Comparison of ENCODE assay signal across 21 cellular contexts in genomic region chr15:64289550-64289949, GRCh38.
A peak's percentile ranks its signal among the peaks of the same experiment; 100 is the strongest.
DNase-seq lines count a peak whose midpoint lies in the region; ATAC-seq, FAIRE-seq and TF ChIP-seq lines count a peak whose summit lies in the region.
"Had no signal": no experiment of that assay in that cellular context is flagged by ENCODE, and none has a peak within 500 bp of the region (broad histone marks: within the 10 kb centered on the region; RNA-seq: fewer than 3 reads in every experiment).

No MANE protein-coding gene starts in this region.

- TF ChIP-seq RAD21 in A549 (conservative IDR thresholded peaks at IDR 0.05 in 1 of 2, IDR thresholded peaks at IDR 0.05 in 1 of 2): no peak

- H3K27me3 ChIP-seq in heart left ventricle (no peaks in the 10 kb centered on the region), stomach (no peaks in the 10 kb centered on the region)
- H3K27me3 ChIP-seq: BLaER1 treated with 17β-estradiol and CSF1 and Interleukin-3, amounts not matched to agents 10 nM and 100 nM had no signal

- H3K27ac Mint-ChIP-seq in activated T-helper 1 cell treated with anti-CD3 and anti-CD28 coated beads, Interleukin-12 subunit alpha, Interleukin-12 subunit beta, Interleukin-2, Interleukin-4 antibody, amounts not matched to agents 30 ng/mL and 10 ng/mL and 1 ng/mL, durations not matched to agents 14 hours and 24 hours and 36 hours: no peak overlapping the region
- H3K27ac Mint-ChIP-seq: B cell; CD8-positive, alpha-beta T cell; HFFc6; IgD-negative memory B cell had no signal

- H3K36me3 ChIP-seq in HEK293 (ENCODE audit: control insufficient read depth in 2 of 2, insufficient read depth in 1 of 2, low read length in 2 of 2) (no peaks in the 10 kb centered on the region), heart left ventricle (no peaks in the 10 kb centered on the region), stomach (peaks cover 0 to 4% (median 0%) of the 10 kb centered on the region in 4 donors)

- H3K36me3 Mint-ChIP-seq in activated T-helper 1 cell treated with anti-CD3 and anti-CD28 coated beads, Interleukin-12 subunit alpha, Interleukin-12 subunit beta, Interleukin-2, Interleukin-4 antibody, amounts not matched to agents 30 ng/mL and 10 ng/mL and 1 ng/mL, durations not matched to agents 14 hours and 24 hours and 36 hours (ENCODE audit: low read depth): peaks cover 5% of the 10 kb centered on the region

- intact Hi-C loops in heart left ventricle (cut with DNase I): no loop called here
- intact Hi-C loops in stomach (cut with DNase I; ENCODE audit: low total_unique reads): no loop called here
- intact Hi-C loops in activated T-helper 1 cell treated with anti-CD3 and anti-CD28 coated beads, Interleukin-12 subunit alpha, Interleukin-12 subunit beta, Interleukin-2, Interleukin-4 antibody, amounts not matched to agents 30 ng/mL and 10 ng/mL and 1 ng/mL, durations not matched to agents 14 hours and 24 hours and 36 hours (cut with micrococcal nuclease): no loop called here

- no peak overlapping the region for H3K4me3 Mint-ChIP-seq in activated T-helper 1 cell treated with anti-CD3 and anti-CD28 coated beads, Interleukin-12 subunit alpha, Interleukin-12 subunit beta, Interleukin-2, Interleukin-4 antibody, amounts not matched to agents 30 ng/mL and 10 ng/mL and 1 ng/mL, durations not matched to agents 14 hours and 24 hours and 36 hours
- H3K4me3 Mint-ChIP-seq: B cell; CD8-positive, alpha-beta T cell; HFFc6; IgD-negative memory B cell had no signal

- POLR2A ChIA-PET in A549 (lab: Yijun Ruan, JAX): no interaction called here
- POLR2A ChIA-PET in HEK293 (lab: Yijun Ruan, JAX): no interaction called here

- H3K27ac ChIP-seq in A549 (no peak overlapping the region), HEK293 (ENCODE audit: extremely low read depth, low read depth, low read length) (no peak overlapping the region), VCaP (peak overlapping the region; percentile 36; the same call in 1 of the 2 replicates), heart left ventricle (no peak overlapping the region), stomach (no peak overlapping the region)
- H3K27ac ChIP-seq: BLaER1 treated with 17β-estradiol and CSF1 and Interleukin-3, amounts not matched to agents 10 nM and 100 nM had no signal

- no peak for TF ChIP-seq CTCF in A549 (IDR thresholded peaks at IDR 0.05)
- TF ChIP-seq CTCF in HEK293 (tag by site-specific recombination; IDR thresholded peaks at IDR 0.05): no peak
- no peak for TF ChIP-seq CTCF in VCaP (conservative IDR thresholded peaks at IDR 0.05)
- TF ChIP-seq CTCF in heart left ventricle (IDR thresholded peaks at IDR 0.05): no peak
- no peak for TF ChIP-seq CTCF in stomach (IDR thresholded peaks at IDR 0.05)

- H3K4me1 ChIP-seq in A549: peaks cover 24% of the 10 kb centered on the region
- peaks cover 7% of the 10 kb centered on the region; the same call in 1 of the 2 replicates for H3K4me1 ChIP-seq in HEK293 (ENCODE audit: control insufficient read depth, insufficient read depth, low read length)
- H3K4me1 ChIP-seq in heart left ventricle: no peaks in the 10 kb centered on the region
- peaks cover 0 to 2% (median 0%) of the 10 kb centered on the region in 4 donors for H3K4me1 ChIP-seq in stomach

- H3K4me1 Mint-ChIP-seq in activated T-helper 1 cell treated with anti-CD3 and anti-CD28 coated beads, Interleukin-12 subunit alpha, Interleukin-12 subunit beta, Interleukin-2, Interleukin-4 antibody, amounts not matched to agents 30 ng/mL and 10 ng/mL and 1 ng/mL, durations not matched to agents 14 hours and 24 hours and 36 hours (ENCODE audit: low read depth): peaks cover 6% of the 10 kb centered on the region

- 67% methylated on average over 2 of the region's 2 CpGs for WGBS in A549 (ENCODE audit: missing lambda C conversion rate)
- WGBS in heart left ventricle, 4 donors: 86 to 91% (median 87%) methylated on average over 2 of the region's 2 CpGs
- 71 to 78% (median 77%) methylated on average over 2 of the region's 2 CpGs for WGBS in stomach, 5 donors

- TF ChIP-seq POLR2A in A549 (IDR thresholded peaks at IDR 0.05; ENCODE audit: low read length) (no peak), heart left ventricle (IDR thresholded peaks at IDR 0.05) (no peak), stomach (IDR thresholded peaks at IDR 0.05) (no peak)

- no peak overlapping the region for H3K4me2 ChIP-seq in A549
- H3K4me2 ChIP-seq: BLaER1 treated with 17β-estradiol and CSF1 and Interleukin-3, amounts not matched to agents 10 nM and 100 nM had no signal

- no peak for TF ChIP-seq EP300 in A549 (IDR thresholded peaks at IDR 0.05)
- no peak for TF ChIP-seq EP300 in stomach (IDR thresholded peaks at IDR 0.05)

- no peaks in the 10 kb centered on the region for H3K9me3 Mint-ChIP-seq in activated T-helper 1 cell treated with anti-CD3 and anti-CD28 coated beads, Interleukin-12 subunit alpha, Interleukin-12 subunit beta, Interleukin-2, Interleukin-4 antibody, amounts not matched to agents 30 ng/mL and 10 ng/mL and 1 ng/mL, durations not matched to agents 14 hours and 24 hours and 36 hours
- H3K9me3 Mint-ChIP-seq: CD8-positive, alpha-beta T cell; HFFc6 had no signal

- H3K4me3 ChIP-seq in A549 (no peak overlapping the region), HEK293 (ENCODE audit: low read depth, low read length) (no peak overlapping the region), heart left ventricle (no peak overlapping the region), stomach (no peak overlapping the region)
- H3K4me3 ChIP-seq: BLaER1 treated with 17β-estradiol and CSF1 and Interleukin-3, amounts not matched to agents 10 nM and 100 nM had no signal

- ATAC-seq in A549: no peak
- no peak for ATAC-seq in heart left ventricle
- ATAC-seq: CD8-positive, alpha-beta T cell; HepG2 had no signal

- no peak for DNase-seq in A549 (ENCODE audit: low read depth in 1 of 2, low spot score in 1 of 2)
- no peak for DNase-seq in heart left ventricle
- DNase-seq in NCI-H2171 treated with DMSO at 0.1 percent for 48 hours (lab: John Stamatoyannopoulos, UW): no peak
- no peak for DNase-seq in stomach
- no peak for DNase-seq in activated T-helper 1 cell treated with anti-CD3 and anti-CD28 coated beads, Interleukin-12 subunit alpha, Interleukin-12 subunit beta, Interleukin-2, Interleukin-4 antibody, amounts not matched to agents 30 ng/mL and 10 ng/mL and 1 ng/mL, durations not matched to agents 14 hours and 24 hours and 36 hours (ENCODE audit: low spot score)
- DNase-seq: Calu3; CD8-positive, alpha-beta T cell; DMS53; DND-41; EL; HFFc6; KBM-7 had no signal

- CTCF ChIA-PET in A549 (lab: Yijun Ruan, JAX): no interaction called here
- CTCF ChIA-PET in HEK293 (lab: Yijun Ruan, JAX): no interaction called here

- FAIRE-seq in A549 (lab: Jason Lieb, UNC): peak; percentile 78
- FAIRE-seq: GM12891, GM19239, H54, HepG2 had no signal

- H3K9me3 ChIP-seq in A549: no peaks in the 10 kb centered on the region
- H3K9me3 ChIP-seq in HEK293 (ENCODE audit: control insufficient read depth, insufficient read depth, low read depth, low read length): no peaks in the 10 kb centered on the region
- H3K9me3 ChIP-seq in heart left ventricle: no peaks in the 10 kb centered on the region
- H3K9me3 ChIP-seq in stomach: no peaks in the 10 kb centered on the region

- no peaks in the 10 kb centered on the region for H3K27me3 Mint-ChIP-seq in activated T-helper 1 cell treated with anti-CD3 and anti-CD28 coated beads, Interleukin-12 subunit alpha, Interleukin-12 subunit beta, Interleukin-2, Interleukin-4 antibody, amounts not matched to agents 30 ng/mL and 10 ng/mL and 1 ng/mL, durations not matched to agents 14 hours and 24 hours and 36 hours (ENCODE audit: insufficient read depth)
- H3K27me3 Mint-ChIP-seq: B cell, IgD-negative memory B cell had no signal

TF ChIP-seq in A549, 52 proteins besides CTCF, POLR2A, EP300 and RAD21 (continues in another document):
- no peak for TF ChIP-seq EHF (CRISPR knock-in tag; IDR thresholded peaks at IDR 0.05)
- no peak for TF ChIP-seq RCOR1 (IDR thresholded peaks at IDR 0.05; ENCODE audit: low read depth, low read length)
- no peak for TF ChIP-seq HES2 (IDR thresholded peaks at IDR 0.05)
- TF ChIP-seq FOSB (CRISPR knock-in tag; IDR thresholded peaks at IDR 0.05): no peak
- TF ChIP-seq ZC3H11A (IDR thresholded peaks at IDR 0.05): no peak
- no peak for TF ChIP-seq HEYL (CRISPR knock-in tag; IDR thresholded peaks at IDR 0.05)
- no peak for TF ChIP-seq HOXB13 (CRISPR knock-in tag; IDR thresholded peaks at IDR 0.05; ENCODE audit: low read depth)
- TF ChIP-seq CBX2 (IDR thresholded peaks at IDR 0.05; ENCODE audit: borderline replicate concordance, low read depth): no peak
- TF ChIP-seq FOXS1 (CRISPR knock-in tag; IDR thresholded peaks at IDR 0.05): no peak
- no peak for TF ChIP-seq TP53 (CRISPR knock-in tag; IDR thresholded peaks at IDR 0.05)

TF ChIP-seq in HEK293, 187 proteins besides CTCF, POLR2A, EP300 and RAD21 (continues in another document):
- TF ChIP-seq ZNF596 (tag by site-specific recombination; IDR thresholded peaks at IDR 0.05) (no peak), ZNF791 (tag by site-specific recombination; IDR thresholded peaks at IDR 0.05) (no peak), FEZF1 (tag by site-specific recombination; IDR thresholded peaks at IDR 0.05) (peak; percentile 56), ZNF239 (tag by site-specific recombination; IDR thresholded peaks at IDR 0.05) (no peak), ZNF274 (IDR thresholded peaks at IDR 0.05; ENCODE audit: low read length) (no peak), ZNF274 (tag by site-specific recombination; IDR thresholded peaks at IDR 0.05; ENCODE audit: borderline replicate concordance) (no peak), ELK4 (IDR thresholded peaks at IDR 0.05; ENCODE audit: borderline replicate concordance, low read depth, low read length) (no peak), ZNF146 (tag by site-specific recombination; IDR thresholded peaks at IDR 0.05) (no peak), ZNF664 (tag by site-specific recombination; IDR thresholded peaks at IDR 0.05) (peak; percentile 60), ZBTB48 (tag by site-specific recombination; IDR thresholded peaks at IDR 0.05) (no peak), ZNF133 (tag by site-specific recombination; IDR thresholded peaks at IDR 0.05) (no peak)
